ENCODE assay signal across 1 cellular context in the genomic region with DNA sequence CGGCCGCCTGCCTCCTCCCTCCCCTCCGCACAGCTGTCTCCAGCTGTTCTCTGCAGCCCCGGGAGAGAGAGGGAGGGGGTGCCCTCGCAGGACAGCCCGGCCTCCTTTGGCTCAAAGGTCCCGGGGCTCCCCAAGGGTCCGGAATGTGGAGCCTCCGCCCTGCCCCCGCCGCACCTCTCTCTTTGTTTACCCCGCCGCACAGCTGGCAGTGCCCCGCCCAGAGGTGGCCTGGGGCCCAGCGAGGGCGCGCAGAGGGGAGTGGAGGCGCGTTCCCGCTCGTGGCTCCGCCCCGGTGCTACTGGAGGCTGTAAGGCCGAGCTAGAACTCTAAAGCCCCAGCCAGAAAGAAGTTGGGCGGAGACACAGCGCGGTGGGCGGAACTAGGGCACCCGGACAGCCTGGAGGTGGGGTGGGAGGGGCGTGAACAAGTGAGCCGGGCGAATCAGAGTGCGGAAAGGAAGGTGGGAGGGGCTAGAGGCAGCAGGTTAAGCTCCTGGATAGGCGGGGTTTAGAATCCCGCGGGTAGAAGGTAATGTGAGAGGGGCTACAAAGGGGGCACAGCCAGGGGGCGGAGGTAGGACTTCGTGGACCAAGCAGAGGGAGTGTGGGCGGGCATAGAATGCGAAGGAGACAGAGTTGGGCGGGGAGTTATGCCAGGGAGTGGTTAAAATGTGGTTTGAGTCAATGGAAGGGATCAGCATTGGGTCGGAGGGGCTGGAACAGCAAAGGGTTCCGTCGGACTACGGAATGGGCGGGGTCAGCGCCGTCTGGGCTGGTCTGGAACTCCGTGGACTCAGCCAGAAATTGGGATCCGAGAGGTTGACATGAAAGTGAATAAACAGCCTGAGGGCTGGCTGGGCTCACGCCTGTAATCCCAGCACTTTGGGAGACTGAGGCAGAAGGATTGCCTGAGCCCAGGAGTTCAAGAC.
A peak's percentile ranks its signal among the peaks of the same experiment; 100 is the strongest.
TF ChIP-seq lines count a peak whose summit lies in the region.

No MANE protein-coding gene starts in this region.

TF ChIP-seq in HepG2, 621 proteins besides CTCF, POLR2A, EP300 and RAD21 (continued from another document and continues in another):
- TF ChIP-seq, protein P1, sequence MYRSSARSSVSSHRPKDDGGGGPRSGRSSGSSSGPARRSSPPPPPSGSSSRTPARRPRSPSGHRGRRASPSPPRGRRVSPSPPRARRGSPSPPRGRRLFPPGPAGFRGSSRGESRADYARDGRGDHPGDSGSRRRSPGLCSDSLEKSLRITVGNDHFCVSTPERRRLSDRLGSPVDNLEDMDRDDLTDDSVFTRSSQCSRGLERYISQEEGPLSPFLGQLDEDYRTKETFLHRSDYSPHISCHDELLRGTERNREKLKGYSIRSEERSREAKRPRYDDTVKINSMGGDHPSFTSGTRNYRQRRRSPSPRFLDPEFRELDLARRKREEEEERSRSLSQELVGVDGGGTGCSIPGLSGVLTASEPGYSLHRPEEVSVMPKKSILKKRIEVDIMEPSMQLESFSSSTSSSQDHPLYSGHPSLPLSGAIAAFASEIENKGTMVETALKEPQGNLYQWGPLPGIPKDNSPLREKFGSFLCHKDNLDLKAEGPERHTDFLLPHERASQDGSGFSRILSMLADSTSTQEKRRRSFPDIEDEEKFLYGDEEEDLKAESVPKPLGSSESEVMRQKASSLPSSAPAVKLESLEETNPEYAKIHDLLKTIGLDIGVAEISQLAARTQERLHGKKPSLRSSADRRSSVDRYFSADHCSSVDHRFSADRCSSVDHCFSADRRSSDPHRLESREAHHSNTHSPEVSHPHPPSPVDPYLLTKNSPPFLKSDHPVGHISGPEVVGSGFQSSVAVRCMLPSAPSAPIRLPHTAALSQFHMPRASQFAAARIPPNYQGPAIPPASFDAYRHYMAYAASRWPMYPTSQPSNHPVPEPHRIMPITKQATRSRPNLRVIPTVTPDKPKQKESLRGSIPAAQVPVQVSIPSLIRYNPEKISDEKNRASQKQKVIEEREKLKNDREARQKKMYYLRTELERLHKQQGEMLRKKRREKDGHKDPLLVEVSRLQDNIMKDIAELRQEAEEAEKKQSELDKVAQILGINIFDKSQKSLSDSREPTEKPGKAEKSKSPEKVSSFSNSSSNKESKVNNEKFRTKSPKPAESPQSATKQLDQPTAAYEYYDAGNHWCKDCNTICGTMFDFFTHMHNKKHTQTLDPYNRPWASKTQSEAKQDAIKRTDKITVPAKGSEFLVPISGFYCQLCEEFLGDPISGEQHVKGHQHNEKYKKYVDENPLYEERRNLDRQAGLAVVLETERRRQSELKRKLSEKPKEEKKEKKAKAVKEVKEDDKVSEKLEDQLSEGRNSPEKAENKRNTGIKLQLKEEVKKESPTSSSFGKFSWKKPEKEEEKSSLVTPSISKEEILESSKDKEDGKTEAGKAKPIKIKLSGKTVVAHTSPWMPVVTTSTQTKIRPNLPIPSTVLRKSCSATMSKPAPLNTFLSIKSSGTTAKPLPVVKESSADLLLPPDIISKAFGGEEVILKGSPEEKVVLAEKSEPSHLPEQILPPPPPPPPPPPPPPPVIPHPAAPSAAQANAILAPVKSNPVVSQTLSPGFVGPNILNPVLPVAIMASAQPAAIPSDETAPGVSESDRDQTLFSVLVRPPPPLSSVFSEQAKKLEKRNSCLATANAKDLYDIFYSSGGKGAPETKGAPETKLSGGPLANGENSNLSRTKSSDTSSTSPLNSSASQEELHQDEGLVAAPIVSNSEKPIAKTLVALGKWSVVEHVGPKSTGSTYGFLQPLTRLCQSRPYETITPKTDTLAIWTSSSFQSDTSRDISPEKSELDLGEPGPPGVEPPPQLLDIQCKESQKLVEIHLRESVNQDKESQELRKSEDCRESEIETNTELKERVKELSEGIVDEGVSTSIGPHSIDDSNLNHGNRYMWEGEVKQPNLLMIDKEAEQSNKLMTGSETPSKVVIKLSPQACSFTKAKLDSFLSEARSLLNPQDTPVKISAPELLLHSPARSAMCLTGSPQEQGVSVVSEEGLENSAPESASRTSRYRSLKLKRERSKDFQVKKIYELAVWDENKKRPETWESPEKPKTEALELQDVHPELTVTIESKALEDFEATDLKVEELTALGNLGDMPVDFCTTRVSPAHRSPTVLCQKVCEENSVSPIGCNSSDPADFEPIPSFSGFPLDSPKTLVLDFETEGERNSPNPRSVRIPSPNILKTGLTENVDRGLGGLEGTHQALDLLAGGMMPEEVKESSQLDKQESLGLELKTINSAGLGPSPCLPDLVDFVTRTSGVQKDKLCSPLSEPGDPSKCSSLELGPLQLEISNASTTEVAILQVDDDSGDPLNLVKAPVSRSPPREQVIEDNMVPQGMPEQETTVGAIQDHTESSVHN (CRISPR knock-in tag; IDR thresholded peaks at IDR 0.05), result no peak
- TF ChIP-seq STAT6 (CRISPR knock-in tag; IDR thresholded peaks at IDR 0.05; ENCODE audit: borderline replicate concordance), result 0 out of 2 replicates have a peak, but pooled peaks have one; percentile 48
- no peak for TF ChIP-seq THYN1 (CRISPR knock-in tag; IDR thresholded peaks at IDR 0.05; ENCODE audit: borderline replicate concordance, low read depth)
- no peak for TF ChIP-seq RORA (CRISPR knock-in tag; IDR thresholded peaks at IDR 0.05)
- peak; percentile 91 for TF ChIP-seq ASH2L (IDR thresholded peaks at IDR 0.05; ENCODE audit: insufficient read length, low read depth, low read length)
- TF ChIP-seq SRSF4 (IDR thresholded peaks at IDR 0.05; ENCODE audit: low read depth, low read length, poor library complexity, severe bottlenecking), result no peak
- TF ChIP-seq, protein P2, sequence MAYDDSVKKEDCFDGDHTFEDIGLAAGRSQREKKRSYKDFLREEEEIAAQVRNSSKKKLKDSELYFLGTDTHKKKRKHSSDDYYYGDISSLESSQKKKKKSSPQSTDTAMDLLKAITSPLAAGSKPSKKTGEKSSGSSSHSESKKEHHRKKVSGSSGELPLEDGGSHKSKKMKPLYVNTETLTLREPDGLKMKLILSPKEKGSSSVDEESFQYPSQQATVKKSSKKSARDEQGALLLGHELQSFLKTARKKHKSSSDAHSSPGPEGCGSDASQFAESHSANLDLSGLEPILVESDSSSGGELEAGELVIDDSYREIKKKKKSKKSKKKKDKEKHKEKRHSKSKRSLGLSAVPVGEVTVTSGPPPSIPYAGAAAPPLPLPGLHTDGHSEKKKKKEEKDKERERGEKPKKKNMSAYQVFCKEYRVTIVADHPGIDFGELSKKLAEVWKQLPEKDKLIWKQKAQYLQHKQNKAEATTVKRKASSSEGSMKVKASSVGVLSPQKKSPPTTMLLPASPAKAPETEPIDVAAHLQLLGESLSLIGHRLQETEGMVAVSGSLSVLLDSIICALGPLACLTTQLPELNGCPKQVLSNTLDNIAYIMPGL (CRISPR knock-in tag; IDR thresholded peaks at IDR 0.05; ENCODE audit: borderline replicate concordance in 1 of 2, low read depth in 1 of 2), result peak; percentile 65 to 70; a peak in 3 of 4 replicates
- no peak for TF ChIP-seq ARID2 (CRISPR knock-in tag; IDR thresholded peaks at IDR 0.05; ENCODE audit: borderline replicate concordance)
- no peak for TF ChIP-seq MTA3 (CRISPR knock-in tag; IDR thresholded peaks at IDR 0.05)
- no peak for TF ChIP-seq ZNF138 (CRISPR knock-in tag; IDR thresholded peaks at IDR 0.05; ENCODE audit: low read depth)
- TF ChIP-seq PITX1 (CRISPR knock-in tag; IDR thresholded peaks at IDR 0.05), result peak; percentile 86
- TF ChIP-seq TAF15 (IDR thresholded peaks at IDR 0.05; ENCODE audit: low read depth, low read length, poor library complexity, severe bottlenecking), result peak; percentile 90
- peak; percentile 100 for TF ChIP-seq ZBTB14 (CRISPR knock-in tag; IDR thresholded peaks at IDR 0.05)
- TF ChIP-seq FOXA1 (IDR thresholded peaks at IDR 0.05), result peak; percentile 39; the same call in 1 of the 2 replicates
- peak; percentile 99 for TF ChIP-seq FOXA1 (CRISPR knock-in tag; IDR thresholded peaks at IDR 0.05)
- TF ChIP-seq ZNF431 (CRISPR knock-in tag; IDR thresholded peaks at IDR 0.05; ENCODE audit: borderline replicate concordance, low read depth), result peak; percentile 55; the same call in 1 of the 2 replicates
- peak; percentile 97 for TF ChIP-seq HNF4A (CRISPR knock-in tag; IDR thresholded peaks at IDR 0.05)
- no peak for TF ChIP-seq ZNF260 (CRISPR knock-in tag; IDR thresholded peaks at IDR 0.05; ENCODE audit: borderline replicate concordance, low read depth)
- TF ChIP-seq HOXA3 (CRISPR knock-in tag; IDR thresholded peaks at IDR 0.05), result peak; percentile 89
- TF ChIP-seq, protein P3, sequence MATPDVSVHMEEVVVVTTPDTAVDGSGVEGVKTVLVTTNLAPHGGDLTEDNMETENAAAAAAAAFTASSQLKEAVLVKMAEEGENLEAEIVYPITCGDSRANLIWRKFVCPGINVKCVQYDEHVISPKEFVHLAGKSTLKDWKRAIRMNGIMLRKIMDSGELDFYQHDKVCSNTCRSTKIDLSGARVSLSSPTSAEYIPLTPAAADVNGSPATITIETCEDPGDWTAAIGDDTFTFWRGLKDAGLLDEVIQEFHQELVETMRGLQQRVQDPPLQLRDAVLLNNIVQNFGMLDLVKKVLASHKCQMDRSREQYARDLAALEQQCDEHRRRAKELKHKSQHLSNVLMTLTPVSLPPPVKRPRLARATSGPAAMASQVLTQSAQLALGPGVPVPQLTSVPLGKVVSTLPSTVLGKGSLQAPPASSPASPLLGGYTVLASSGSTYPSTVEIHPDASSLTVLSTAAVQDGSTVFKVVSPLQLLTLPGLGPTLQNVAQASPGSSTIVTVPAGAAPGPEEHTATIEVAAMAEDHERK (CRISPR knock-in tag; IDR thresholded peaks at IDR 0.05; ENCODE audit: low read depth), result no peak
- TF ChIP-seq CREM (IDR thresholded peaks at IDR 0.05), result peak; percentile 53; the same call in 1 of the 2 replicates
- no peak for TF ChIP-seq CREM (CRISPR knock-in tag; IDR thresholded peaks at IDR 0.05)
- TF ChIP-seq KLF13 (CRISPR knock-in tag; IDR thresholded peaks at IDR 0.05), result no peak
- 0 out of 2 replicates have a peak, but pooled peaks have one; percentile 49 for TF ChIP-seq ZNF263 (CRISPR knock-in tag; IDR thresholded peaks at IDR 0.05)
- peak; percentile 64; the same call in 1 of the 2 replicates for TF ChIP-seq RCOR2 (CRISPR knock-in tag; IDR thresholded peaks at IDR 0.05)
- TF ChIP-seq, protein P4, sequence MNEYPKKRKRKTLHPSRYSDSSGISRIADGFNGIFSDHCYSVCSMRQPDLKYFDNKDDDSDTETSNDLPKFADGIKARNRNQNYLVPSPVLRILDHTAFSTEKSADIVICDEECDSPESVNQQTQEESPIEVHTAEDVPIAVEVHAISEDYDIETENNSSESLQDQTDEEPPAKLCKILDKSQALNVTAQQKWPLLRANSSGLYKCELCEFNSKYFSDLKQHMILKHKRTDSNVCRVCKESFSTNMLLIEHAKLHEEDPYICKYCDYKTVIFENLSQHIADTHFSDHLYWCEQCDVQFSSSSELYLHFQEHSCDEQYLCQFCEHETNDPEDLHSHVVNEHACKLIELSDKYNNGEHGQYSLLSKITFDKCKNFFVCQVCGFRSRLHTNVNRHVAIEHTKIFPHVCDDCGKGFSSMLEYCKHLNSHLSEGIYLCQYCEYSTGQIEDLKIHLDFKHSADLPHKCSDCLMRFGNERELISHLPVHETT (CRISPR knock-in tag; conservative IDR thresholded peaks at IDR 0.05), result peak; percentile 89; the same call in 1 of the 2 replicates
- TF ChIP-seq MIER3 (CRISPR knock-in tag; IDR thresholded peaks at IDR 0.05; ENCODE audit: borderline replicate concordance), result no peak; the same call in 1 of the 2 replicates
- TF ChIP-seq HNF1B (CRISPR knock-in tag; IDR thresholded peaks at IDR 0.05), result peak; percentile 98
- TF ChIP-seq, protein P5, sequence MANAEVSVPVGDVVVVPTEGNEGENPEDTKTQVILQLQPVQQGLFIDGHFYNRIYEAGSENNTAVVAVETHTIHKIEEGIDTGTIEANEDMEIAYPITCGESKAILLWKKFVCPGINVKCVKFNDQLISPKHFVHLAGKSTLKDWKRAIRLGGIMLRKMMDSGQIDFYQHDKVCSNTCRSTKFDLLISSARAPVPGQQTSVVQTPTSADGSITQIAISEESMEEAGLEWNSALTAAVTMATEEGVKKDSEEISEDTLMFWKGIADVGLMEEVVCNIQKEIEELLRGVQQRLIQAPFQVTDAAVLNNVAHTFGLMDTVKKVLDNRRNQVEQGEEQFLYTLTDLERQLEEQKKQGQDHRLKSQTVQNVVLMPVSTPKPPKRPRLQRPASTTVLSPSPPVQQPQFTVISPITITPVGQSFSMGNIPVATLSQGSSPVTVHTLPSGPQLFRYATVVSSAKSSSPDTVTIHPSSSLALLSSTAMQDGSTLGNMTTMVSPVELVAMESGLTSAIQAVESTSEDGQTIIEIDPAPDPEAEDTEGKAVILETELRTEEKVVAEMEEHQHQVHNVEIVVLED (CRISPR knock-in tag; IDR thresholded peaks at IDR 0.05; ENCODE audit: borderline replicate concordance), result peak; percentile 64; the same call in 1 of the 2 replicates
- TF ChIP-seq BRD4 (CRISPR knock-in tag; IDR thresholded peaks at IDR 0.05), result no peak
- TF ChIP-seq MBD4 (IDR thresholded peaks at IDR 0.05; ENCODE audit: borderline replicate concordance, low read length), result no peak
